ENCODE assay signal across 8 cellular contexts in the genomic region with DNA sequence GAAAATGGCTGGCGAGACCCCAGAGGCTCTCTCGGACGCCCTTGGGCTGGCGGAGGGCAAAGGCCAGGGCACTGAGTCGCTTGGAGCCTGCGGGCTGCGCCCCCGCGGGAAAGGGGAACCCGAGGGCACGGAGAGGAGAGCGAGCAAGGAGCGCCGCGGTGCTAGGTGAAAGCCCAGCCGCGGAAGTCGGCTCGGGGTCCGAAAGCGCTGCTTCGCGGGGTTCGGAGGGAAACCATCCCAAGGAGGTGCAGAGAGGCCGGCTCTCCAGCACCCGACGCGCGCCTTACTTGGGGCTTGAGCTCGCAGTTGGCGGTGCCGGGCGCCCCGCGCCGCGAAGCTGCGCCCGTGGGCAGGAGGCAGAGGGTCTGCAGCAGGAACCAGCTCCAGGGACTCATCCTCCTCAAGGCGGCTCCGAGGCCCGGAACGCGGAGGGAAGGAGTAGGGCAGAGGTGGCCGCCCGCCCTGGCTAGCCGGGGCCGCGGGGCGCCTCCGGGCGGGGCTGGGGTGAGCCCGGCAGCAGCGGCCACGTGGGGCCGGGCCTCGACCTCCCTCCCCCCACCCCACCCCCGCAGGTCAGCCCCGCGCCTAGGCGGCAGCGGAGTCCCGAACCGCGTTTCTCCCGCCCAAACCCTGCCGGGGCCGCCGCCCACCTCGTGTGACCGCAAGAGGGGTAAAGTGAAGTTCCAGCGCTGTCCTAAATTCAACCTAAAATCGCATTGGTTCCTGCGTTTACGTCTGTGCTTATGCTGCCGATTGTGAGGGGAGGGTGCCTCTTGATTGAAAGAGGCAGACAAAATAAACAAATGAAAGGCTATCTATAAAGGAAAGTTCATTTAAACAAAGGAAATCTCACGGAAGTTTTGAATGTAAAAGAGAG. TPM values are rescaled to one million over a fixed set of nuclear protein-coding genes. Genes with fewer than 3 reads are reported as not detected.
DNase-seq lines count a peak whose midpoint lies in the region; ATAC-seq and TF ChIP-seq lines count a peak whose summit lies in the region.

A gene with protein sequence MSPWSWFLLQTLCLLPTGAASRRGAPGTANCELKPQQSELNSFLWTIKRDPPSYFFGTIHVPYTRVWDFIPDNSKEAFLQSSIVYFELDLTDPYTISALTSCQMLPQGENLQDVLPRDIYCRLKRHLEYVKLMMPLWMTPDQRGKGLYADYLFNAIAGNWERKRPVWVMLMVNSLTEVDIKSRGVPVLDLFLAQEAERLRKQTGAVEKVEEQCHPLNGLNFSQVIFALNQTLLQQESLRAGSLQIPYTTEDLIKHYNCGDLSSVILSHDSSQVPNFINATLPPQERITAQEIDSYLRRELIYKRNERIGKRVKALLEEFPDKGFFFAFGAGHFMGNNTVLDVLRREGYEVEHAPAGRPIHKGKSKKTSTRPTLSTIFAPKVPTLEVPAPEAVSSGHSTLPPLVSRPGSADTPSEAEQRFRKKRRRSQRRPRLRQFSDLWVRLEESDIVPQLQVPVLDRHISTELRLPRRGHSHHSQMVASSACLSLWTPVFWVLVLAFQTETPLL (minus strand): TSS at position 440 of the 877 bp plus-strand sequence. CDS start 45 bp downstream, at position 395.

- H3K4me3 Mint-ChIP-seq in T-helper 17 cell, result peak within 1 kb of the TSS; percentile 99
- H3K4me3 Mint-ChIP-seq in stimulated activated memory B cell treated with anti-CD40 and anti-IgM and Interleukin-4, amounts not matched to agents 10 μg/mL and 1 μg/mL and 100 μg/mL, for 72 hours, result peak within 1 kb of the TSS; percentile 87

- TF ChIP-seq POLR2A in lower leg skin (IDR thresholded peaks at IDR 0.05), result no peak

- peak within 1 kb of the TSS; percentile 96 for H3K27ac Mint-ChIP-seq in T-helper 17 cell
- peak within 1 kb of the TSS; percentile 84 for H3K27ac Mint-ChIP-seq in stimulated activated memory B cell treated with anti-CD40 and anti-IgM and Interleukin-4, amounts not matched to agents 10 μg/mL and 1 μg/mL and 100 μg/mL, for 72 hours

- DNase-seq in NCI-H82 (lab: John Stamatoyannopoulos, UW) (peak; percentile 19), NCI-H82 treated with DMSO at 0.1 percent for 48 hours (lab: John Stamatoyannopoulos, UW; ENCODE audit: unreplicated experiment) (no peak), T-helper 17 cell (peak in 2 of 3 donors; percentile 44 to 53), lower leg skin (ENCODE audit: low spot score in 2 of 2) (peak in 1 of 2 donors; percentile 84)
- DNase-seq in central memory CD4-positive, alpha-beta T cell, result peak; percentile 70

- no peaks in the 10 kb centered on the region for H3K27me3 Mint-ChIP-seq in T-helper 17 cell
- no peaks in the 10 kb centered on the region for H3K27me3 Mint-ChIP-seq in stimulated activated memory B cell treated with anti-CD40 and anti-IgM and Interleukin-4, amounts not matched to agents 10 μg/mL and 1 μg/mL and 100 μg/mL, for 72 hours

- ATAC-seq in T-helper 17 cell (peak; percentile 63), GM18867 (IDR thresholded peaks at IDR 0.05; ENCODE audit: unreplicated experiment) (no peak), GM21576 (IDR thresholded peaks at IDR 0.05; ENCODE audit: unreplicated experiment) (no peak)
- peak; percentile 35 for ATAC-seq in stimulated activated memory B cell treated with anti-CD40 and anti-IgM and Interleukin-4, amounts not matched to agents 10 μg/mL and 1 μg/mL and 100 μg/mL, for 72 hours

- H3K4me1 Mint-ChIP-seq in T-helper 17 cell, result peaks cover 49% of the 10 kb centered on the region
- H3K4me1 Mint-ChIP-seq in stimulated activated memory B cell treated with anti-CD40 and anti-IgM and Interleukin-4, amounts not matched to agents 10 μg/mL and 1 μg/mL and 100 μg/mL, for 72 hours, result peaks cover 42% of the 10 kb centered on the region

- intact Hi-C loops in lower leg skin (cut with DNase I; ENCODE audit: low total_unique reads), result loop anchor here (10.0 kb wide), 1 partner anchor 386 kb away; no protein-coding TSS in a partner anchor

- no peaks in the 10 kb centered on the region for H3K9me3 ChIP-seq in T-helper 17 cell (ENCODE audit: control insufficient read depth, low read length, poor library complexity, severe bottlenecking)

- TF ChIP-seq CTCF in lower leg skin (IDR thresholded peaks at IDR 0.05), result no peak

- peak within 1 kb of the TSS; percentile 34 for H3K4me3 ChIP-seq in lower leg skin (ENCODE audit: low read depth, poor library complexity, severe bottlenecking)

- H3K36me3 Mint-ChIP-seq in T-helper 17 cell (ENCODE audit: low read depth), result peaks cover 5% of the 10 kb centered on the region
- no peaks in the 10 kb centered on the region for H3K36me3 Mint-ChIP-seq in stimulated activated memory B cell treated with anti-CD40 and anti-IgM and Interleukin-4, amounts not matched to agents 10 μg/mL and 1 μg/mL and 100 μg/mL, for 72 hours

- H3K9me3 Mint-ChIP-seq in stimulated activated memory B cell treated with anti-CD40 and anti-IgM and Interleukin-4, amounts not matched to agents 10 μg/mL and 1 μg/mL and 100 μg/mL, for 72 hours, result no peaks in the 10 kb centered on the region

- WGBS in lower leg skin, 2 donors, result 0 to 1% methylated on average over 35 to 41 of the region's 77 CpGs

RNA-seq across cellular contexts. Expression of the gene that starts here (rescaled TPM):
- total RNA-seq in T-helper 17 cell (10 to 100 TPM; 60.5 to 93.7 TPM), lower leg skin (1 to 10 TPM in 2 of 4 donors, under 1 TPM in 1, not detected in 1; 0.17 to 2.1 (median 1.5) TPM)

Comparison
In these comparisons a context has a peak if more than half of its experiments do, and no peak if none do; other contexts are left out.
1. RNA of the gene that starts here (total RNA-seq): 60.5 to 93.7 TPM in T-helper 17 cell; 0.17 to 2.1 TPM in lower leg skin; every median in the first group is over 10 times any median in the second.
2. ATAC-seq: peak in T-helper 17 cell (single experiment) and stimulated activated memory B cell treated with anti-CD40 and anti-IgM and Interleukin-4, amounts not matched to agents 10 μg/mL and 1 μg/mL and 100 μg/mL, for 72 hours (single experiment); none in GM18867 (single experiment) and GM21576 (single experiment).